8 cellular contexts compared by ENCODE assay signal in genomic region chr6:45741437-45742166, GRCh38.
DNase-seq lines count a peak whose midpoint lies in the region; ATAC-seq and TF ChIP-seq lines count a peak whose summit lies in the region.

No MANE protein-coding gene starts in this region.

- H3K36me3 Mint-ChIP-seq in memory B cell (no peaks in the 10 kb centered on the region), endothelial cell (ENCODE audit: low read depth, unreplicated experiment) (no peaks in the 10 kb centered on the region)

- 0 out of 2 replicates have a peak overlapping the region, but pooled peaks have one; percentile 6 for H3K4me3 ChIP-seq in WI38 (ENCODE audit: low read depth, low read length)

- H3K27me3 Mint-ChIP-seq in memory B cell (no peaks in the 10 kb centered on the region), endothelial cell (ENCODE audit: unreplicated experiment) (no peaks in the 10 kb centered on the region)

- H3K4me3 Mint-ChIP-seq in memory B cell, result peak overlapping the region; percentile 45
- H3K4me3 Mint-ChIP-seq in endothelial cell (ENCODE audit: unreplicated experiment), result no peak overlapping the region

- peaks cover 1% of the 10 kb centered on the region for H3K9me3 Mint-ChIP-seq in memory B cell
- H3K9me3 Mint-ChIP-seq in endothelial cell (ENCODE audit: unreplicated experiment), result no peaks in the 10 kb centered on the region

- in situ Hi-C loops in ACHN (cut with HindIII; ENCODE audit: low pct_ligation_motif_present, low pct_unique_long_range_greater_than_20kb, low sequenced_read_pairs), result no loop called here

- ATAC-seq in GM19025 (IDR thresholded peaks at IDR 0.05; ENCODE audit: low read depth, unreplicated experiment), result peak; percentile 56
- ATAC-seq in HG03039 (IDR thresholded peaks at IDR 0.05; ENCODE audit: unreplicated experiment), result peak; percentile 68
- peak; percentile 81 for ATAC-seq in memory B cell (ENCODE audit: low read depth)
- ATAC-seq in HG03095 (IDR thresholded peaks at IDR 0.05; ENCODE audit: unreplicated experiment), result no peak

- H3K27ac Mint-ChIP-seq in memory B cell (peak overlapping the region; percentile 57), endothelial cell (ENCODE audit: unreplicated experiment) (no peak overlapping the region)

- TF ChIP-seq CTCF in WI38 (IDR thresholded peaks at IDR 0.05; ENCODE audit: low read depth, low read length) (no peak), endothelial cell (IDR thresholded peaks at IDR 0.05; ENCODE audit: unreplicated experiment) (no peak)

- DNase-seq in memory B cell (ENCODE audit: low spot score in 2 of 2) (no peak), endothelial cell (ENCODE audit: low spot score) (no peak), ACHN (no peak), DMS153 (lab: John Stamatoyannopoulos, UW) (no peak)

- peaks cover 23% of the 10 kb centered on the region for H3K4me1 Mint-ChIP-seq in memory B cell
- H3K4me1 Mint-ChIP-seq in endothelial cell (ENCODE audit: unreplicated experiment), result peaks cover 10% of the 10 kb centered on the region
